In genomic region chr1:207751790-207752455, GRCh38 we compare ENCODE assay signal across 8 cellular contexts. TPM values are rescaled to one million over a fixed set of nuclear protein-coding genes. Genes with fewer than 3 reads are reported as not detected.
DNase-seq lines count a peak whose midpoint lies in the region; ATAC-seq, FAIRE-seq and TF ChIP-seq lines count a peak whose summit lies in the region.

TSS of gene CD46 (plus strand) at chr1:207752054. CDS start at chr1:207752213, 159 bp downstream.

- no peaks in the 10 kb centered on the region for H3K27me3 ChIP-seq in mononuclear cell (ENCODE audit: insufficient read depth, low read length)

- peak within 1 kb of the TSS; percentile 94 for H3K4me2 ChIP-seq in OCI-LY7 (ENCODE audit: low read length)

- H3K4me1 ChIP-seq in OCI-LY7 (ENCODE audit: insufficient read depth, low read length, poor library complexity, severe bottlenecking), result peaks cover 74% of the 10 kb centered on the region
- peaks cover 48% of the 10 kb centered on the region for H3K4me1 ChIP-seq in mononuclear cell (ENCODE audit: insufficient read depth, low read length)

- ATAC-seq in GM21526 (IDR thresholded peaks at IDR 0.05; ENCODE audit: low FRiP score, unreplicated experiment), result peak; percentile 95

- peaks cover 18% of the 10 kb centered on the region for H3K36me3 ChIP-seq in OCI-LY7 (ENCODE audit: insufficient read depth, low read length)

- POLR2A ChIA-PET in OCI-LY7 (lab: Charles Lee), result interaction anchor here (0.8 to 3.5 kb wide), 3 partner anchors 49 to 124 kb away, joined by 3 to 15 read pairs (median 4); no protein-coding TSS in a partner anchor

- FAIRE-seq in D721Med (lab: Jason Lieb, UNC), result no peak

- H4K20me1 ChIP-seq in OCI-LY7 (ENCODE audit: insufficient read depth, low read length), result peaks cover 33% of the 10 kb centered on the region; the same call in 1 of the 2 replicates

- CTCF ChIA-PET in OCI-LY7 (lab: Charles Lee; ENCODE audit: unreplicated experiment), result no interaction called here

- peaks cover 79% of the 10 kb centered on the region for H3K79me2 ChIP-seq in OCI-LY7 (ENCODE audit: insufficient read depth, low read depth, low read length)

- H3K9me3 ChIP-seq in OCI-LY7 (ENCODE audit: low read length) (no peaks in the 10 kb centered on the region), mononuclear cell (ENCODE audit: low read depth, low read length) (no peaks in the 10 kb centered on the region)

- peak within 1 kb of the TSS; percentile 98 for H3K4me3 ChIP-seq in OCI-LY7 (ENCODE audit: low read depth, low read length, poor library complexity, severe bottlenecking)
- H3K4me3 ChIP-seq in mononuclear cell (ENCODE audit: low read length), result peak within 1 kb of the TSS; percentile 68

- H3K9me2 ChIP-seq in OCI-LY7 (ENCODE audit: insufficient read depth, low read length), result no peaks in the 10 kb centered on the region

- no TSS peak for BruUV-seq in OCI-LY7 (replicated peaks; lab: Mats Ljungman, UMichigan)

- intact Hi-C loops in OCI-LY7 (cut with micrococcal nuclease; ENCODE audit: unreplicated experiment), result loop anchor here (1.0 to 5.0 kb wide), 3 partner anchors 45 to 115 kb away; no protein-coding TSS in a partner anchor

- H2AFZ ChIP-seq in OCI-LY7 (ENCODE audit: low read length), result no peak within 1 kb of the TSS

- no peak for TF ChIP-seq CTCF in D721Med (IDR thresholded peaks at IDR 0.05; ENCODE audit: insufficient read depth, missing control alignments)
- TF ChIP-seq CTCF in OCI-LY7 (conservative IDR thresholded peaks at IDR 0.05; ENCODE audit: low read length), result no peak

- peak within 1 kb of the TSS; percentile 100 for H3K27ac ChIP-seq in OCI-LY7 (ENCODE audit: low read depth, low read length, poor library complexity, severe bottlenecking)

- peak; percentile 31 for DNase-seq in D721Med (ENCODE audit: insufficient read length, low spot score)
- DNase-seq in HuH-7.5 (ENCODE audit: low spot score), result peak; percentile 44
- DNase-seq in OCI-LY7 (ENCODE audit: low spot score), result peak; percentile 96
- peak; percentile 87 for DNase-seq in activated T-cell treated with anti-CD3 and anti-CD28 coated beads for 1 hour (ENCODE audit: low read depth)
- DNase-seq in epidermal melanocyte (ENCODE audit: insufficient read length, low spot score), result peak; percentile 55
- peak; percentile 83 to 86 for DNase-seq in stimulated activated CD8-positive, alpha-beta memory T cell treated with anti-CD3 and anti-CD28 coated beads, Interleukin-4, amount 100 ng/mL, for 1 hour (ENCODE audit: low read depth in 2 of 2, low spot score in 1 of 2)

RNA-seq across cellular contexts. Expression of gene CD46, which starts in this region (rescaled TPM):
- total RNA-seq in OCI-LY7 (2014; rRNA removed; shearing (Covaris generic)), result 74.0 and 83.8 TPM in 2 replicates
- total RNA-seq in OCI-LY7 (2022), result 83.2 and 132 TPM in 2 replicates
- 120 TPM for total RNA-seq in mononuclear cell

Comparison
In these comparisons a context has a peak if more than half of its experiments do, and no peak if none do; other contexts are left out.
1. Peak in every context shown above with its lines: DNase-seq, ATAC-seq, H3K4me3 ChIP-seq and H3K27ac ChIP-seq.
2. DNase-seq: peak in every context shown above with its lines; median percentile 96 in OCI-LY7; 87 in activated T-cell treated with anti-CD3 and anti-CD28 coated beads for 1 hour; 84 in stimulated activated CD8-positive, alpha-beta memory T cell treated with anti-CD3 and anti-CD28 coated beads, Interleukin-4, amount 100 ng/mL, for 1 hour; 55 in epidermal melanocyte; 44 in HuH-7.5; 31 in D721Med.